Comparison of ENCODE assay signal across 12 cellular contexts in the genomic region with DNA sequence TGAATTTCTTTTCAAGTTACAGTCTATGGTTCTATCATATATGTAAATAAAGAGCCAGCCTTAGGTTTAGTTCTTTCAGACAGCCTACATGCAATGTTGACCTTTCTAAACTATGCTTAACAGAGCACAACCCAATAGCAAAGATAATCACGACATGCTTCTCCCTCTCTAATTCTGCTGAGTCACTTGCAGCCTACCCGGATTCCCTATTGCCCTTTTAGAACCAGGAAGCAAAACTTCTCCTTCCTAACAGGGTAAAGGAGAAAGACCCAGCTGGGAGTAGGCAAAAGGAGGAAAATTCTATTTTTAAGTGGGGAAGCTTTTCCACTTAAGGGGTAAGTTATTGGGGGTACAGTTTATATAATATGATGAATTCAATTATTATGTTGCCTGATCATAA.
DNase-seq lines count a peak whose midpoint lies in the region; ATAC-seq and TF ChIP-seq lines count a peak whose summit lies in the region.
"Had no signal": no experiment of that assay in that cellular context is flagged by ENCODE, and none has a peak within 500 bp of the region (broad histone marks: within the 10 kb centered on the region; RNA-seq: fewer than 3 reads in every experiment).

No MANE protein-coding gene starts in this region.

- H4K20me1 ChIP-seq in fibroblast of lung (ENCODE audit: control insufficient read depth, extremely low read depth, insufficient read depth, low read length), result no peaks in the 10 kb centered on the region

- H3K27me3 ChIP-seq in fibroblast of lung (ENCODE audit: control insufficient read depth, insufficient read depth, low read length), result no peaks in the 10 kb centered on the region
- H3K27me3 ChIP-seq: spleen had no signal

- peak overlapping the region; percentile 15 for H3K4me2 ChIP-seq in fibroblast of lung (ENCODE audit: extremely low read depth, insufficient read depth, low read length)

- ATAC-seq in GM18517 (IDR thresholded peaks at IDR 0.05; ENCODE audit: unreplicated experiment), result no peak
- ATAC-seq: GM12878; stimulated activated naive B cell treated with anti-CD40 and anti-IgM and Interleukin-4, amounts not matched to agents 10 μg/mL and 1 μg/mL and 100 μg/mL, for 72 hours had no signal

- no peak overlapping the region for H3K4me3 ChIP-seq in fibroblast of lung (replicated peaks in 1 of 4; ENCODE audit: control extremely low read depth in 1 of 4, insufficient read depth in 1 of 4, low read depth in 3 of 4, low read length in 4 of 4)
- H3K4me3 ChIP-seq: GM12878, spleen had no signal

- H3K9me3 ChIP-seq in fibroblast of lung (ENCODE audit: control insufficient read depth, insufficient read depth, low read depth, low read length), result no peaks in the 10 kb centered on the region
- H3K9me3 ChIP-seq: spleen had no signal

- no peaks in the 10 kb centered on the region for H3K36me3 ChIP-seq in fibroblast of lung (ENCODE audit: control insufficient read depth, insufficient read depth, low read length)
- H3K36me3 ChIP-seq: spleen had no signal

- no peak for TF ChIP-seq CTCF in fibroblast of lung (conservative IDR thresholded peaks at IDR 0.05 in 1 of 2, IDR thresholded peaks at IDR 0.05 in 1 of 2; ENCODE audit: low read depth in 1 of 2, low read length in 2 of 2)
- no peak for TF ChIP-seq CTCF in GM10266 (IDR thresholded peaks at IDR 0.05; ENCODE audit: control insufficient read depth, insufficient read depth, low read depth, missing control alignments)

- no peak overlapping the region for H3K9ac ChIP-seq in fibroblast of lung (ENCODE audit: insufficient read depth, low read length)

- H3K79me2 ChIP-seq in fibroblast of lung (ENCODE audit: control insufficient read depth, insufficient read depth, low read length), result no peaks in the 10 kb centered on the region

- H3K27ac ChIP-seq in fibroblast of lung (ENCODE audit: insufficient read depth, low read length), result peak overlapping the region; percentile 52
- H3K27ac ChIP-seq: spleen had no signal

- peak overlapping the region; percentile 45 for H2AFZ ChIP-seq in fibroblast of lung (ENCODE audit: low read length)

- H3K4me1 ChIP-seq in fibroblast of lung (ENCODE audit: control insufficient read depth, extremely low read depth, insufficient read depth, low read length), result peaks cover 8% of the 10 kb centered on the region
- H3K4me1 ChIP-seq: spleen had no signal

- DNase-seq in NCI-H1436 (lab: John Stamatoyannopoulos, UW) (peak; percentile 22), NCI-H1436 treated with DMSO at 0.1 percent for 48 hours (lab: John Stamatoyannopoulos, UW) (no peak), NCI-H774 (lab: John Stamatoyannopoulos, UW) (peak; percentile 53), fibroblast of lung (ENCODE audit: low read depth in 2 of 2) (peak; percentile 53 to 64), pons (ENCODE audit: low spot score) (peak; percentile 69), cerebellar nuclear complex (lab: John Stamatoyannopoulos, UW) (no peak), GM10266 (ENCODE audit: extremely low spot score) (no peak)
- DNase-seq: spleen; stimulated activated naive B cell treated with anti-CD40 and anti-IgM and Interleukin-4, amounts not matched to agents 10 μg/mL and 1 μg/mL and 100 μg/mL, for 72 hours; T-helper 2 cell had no signal

Comparison
In these comparisons a context has a peak if more than half of its experiments do, and no peak if none do; other contexts are left out.
1. DNase-seq: peak in NCI-H1436 (single experiment), NCI-H774 (single experiment), fibroblast of lung (2 of 2) and pons (single experiment); none in NCI-H1436 treated with DMSO at 0.1 percent for 48 hours (single experiment), cerebellar nuclear complex (0 of 2) and GM10266 (single experiment).